In the genomic region with DNA sequence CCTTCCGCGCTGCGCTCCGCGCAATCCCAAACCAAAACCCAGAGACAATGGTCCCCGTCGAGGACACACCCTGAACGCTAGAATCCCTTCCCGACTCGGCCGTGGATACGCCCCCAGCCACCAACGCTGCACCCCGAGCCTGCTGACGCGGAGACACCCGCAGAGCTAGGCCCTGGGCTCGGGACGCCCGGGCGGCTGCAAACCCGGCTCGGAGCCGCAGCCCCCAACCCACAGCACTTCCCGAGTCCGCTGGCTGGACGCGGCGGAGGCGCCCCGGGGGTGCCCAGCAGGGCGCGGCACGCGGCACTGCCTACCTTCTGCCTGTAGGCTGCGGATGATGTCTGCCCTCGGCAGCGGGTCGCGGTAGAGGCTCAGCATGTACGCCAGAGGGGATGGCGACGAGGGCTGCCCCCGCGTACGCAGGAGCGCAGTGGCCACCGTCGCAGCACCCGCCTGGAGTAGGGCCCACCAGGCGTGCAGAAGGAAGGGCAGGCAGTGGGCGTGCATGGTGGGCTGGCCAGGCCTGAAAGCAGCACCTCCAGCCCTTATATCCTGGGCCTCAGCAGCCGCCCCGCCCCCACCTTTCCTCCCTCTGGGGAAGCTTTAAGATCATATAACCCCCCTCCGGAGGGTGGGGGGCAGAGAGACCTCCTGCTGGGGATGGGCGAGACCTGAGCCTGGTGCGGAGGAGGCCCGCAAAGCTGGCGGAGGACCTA, we compare ENCODE assay signal across 1 cellular context.
TF ChIP-seq lines count a peak whose summit lies in the region.

Gene NODAL, minus strand, starts transcription at position 521 of the 716 bp plus-strand sequence. Its CDS starts 14 bp downstream, at position 507.

TF ChIP-seq in WTC11, 78 proteins besides CTCF, POLR2A, EP300 and RAD21 (continued from another document and continues in another):
- TF ChIP-seq, protein P1, sequence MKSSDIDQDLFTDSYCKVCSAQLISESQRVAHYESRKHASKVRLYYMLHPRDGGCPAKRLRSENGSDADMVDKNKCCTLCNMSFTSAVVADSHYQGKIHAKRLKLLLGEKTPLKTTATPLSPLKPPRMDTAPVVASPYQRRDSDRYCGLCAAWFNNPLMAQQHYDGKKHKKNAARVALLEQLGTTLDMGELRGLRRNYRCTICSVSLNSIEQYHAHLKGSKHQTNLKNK (CRISPR knock-in tag; IDR thresholded peaks at IDR 0.05) = no peak
- TF ChIP-seq ZNF416 (CRISPR knock-in tag; IDR thresholded peaks at IDR 0.05) (no peak), CREM (CRISPR knock-in tag; IDR thresholded peaks at IDR 0.05) (0 out of 2 replicates have a peak, but pooled peaks have one; percentile 55), ZNF121 (CRISPR knock-in tag; IDR thresholded peaks at IDR 0.05) (0 out of 2 replicates have a peak, but pooled peaks have one; percentile 13), SP1 (CRISPR knock-in tag; conservative IDR thresholded peaks at IDR 0.05) (no peak), TP53 (CRISPR knock-in tag; IDR thresholded peaks at IDR 0.05) (peak; percentile 39; the same call in 1 of the 2 replicates), IRF1 (CRISPR knock-in tag; IDR thresholded peaks at IDR 0.05) (peak; percentile 79; the same call in 1 of the 2 replicates), NFYB (CRISPR knock-in tag; conservative IDR thresholded peaks at IDR 0.05; ENCODE audit: low read depth) (no peak), E2F4 (CRISPR knock-in tag; IDR thresholded peaks at IDR 0.05; ENCODE audit: borderline replicate concordance, low read depth) (no peak), RELA (CRISPR knock-in tag; IDR thresholded peaks at IDR 0.05; ENCODE audit: borderline replicate concordance) (peak; percentile 43; the same call in 1 of the 2 replicates), ZBTB21 (CRISPR knock-in tag; IDR thresholded peaks at IDR 0.05; ENCODE audit: borderline replicate concordance) (0 out of 2 replicates have a peak, but pooled peaks have one; percentile 18), NR2C2 (CRISPR knock-in tag; IDR thresholded peaks at IDR 0.05) (0 out of 2 replicates have a peak, but pooled peaks have one; percentile 45), ZNF219 (CRISPR knock-in tag; IDR thresholded peaks at IDR 0.05; ENCODE audit: borderline replicate concordance) (peak; percentile 53; the same call in 1 of the 2 replicates), EMX1 (CRISPR knock-in tag; IDR thresholded peaks at IDR 0.05) (no peak), FOXK1 (CRISPR knock-in tag; IDR thresholded peaks at IDR 0.05) (peak; percentile 72), ZNF512 (CRISPR knock-in tag; IDR thresholded peaks at IDR 0.05; ENCODE audit: borderline replicate concordance) (no peak), ZNF423 (CRISPR knock-in tag; IDR thresholded peaks at IDR 0.05) (peak; percentile 95), MYBL2 (CRISPR knock-in tag; IDR thresholded peaks at IDR 0.05) (peak; percentile 23; the same call in 1 of the 2 replicates), ZNF263 (CRISPR knock-in tag; IDR thresholded peaks at IDR 0.05; ENCODE audit: low read depth) (no peak), ESRRA (CRISPR knock-in tag; IDR thresholded peaks at IDR 0.05; ENCODE audit: borderline replicate concordance) (no peak), ATF1 (CRISPR knock-in tag; IDR thresholded peaks at IDR 0.05) (0 out of 2 replicates have a peak, but pooled peaks have one; percentile 44), FOXJ3 (CRISPR knock-in tag; IDR thresholded peaks at IDR 0.05; ENCODE audit: borderline replicate concordance) (no peak), AFF4 (CRISPR knock-in tag; IDR thresholded peaks at IDR 0.05; ENCODE audit: borderline replicate concordance) (no peak), PREB (CRISPR knock-in tag; IDR thresholded peaks at IDR 0.05; ENCODE audit: borderline replicate concordance) (no peak)
- TF ChIP-seq, protein P2, sequence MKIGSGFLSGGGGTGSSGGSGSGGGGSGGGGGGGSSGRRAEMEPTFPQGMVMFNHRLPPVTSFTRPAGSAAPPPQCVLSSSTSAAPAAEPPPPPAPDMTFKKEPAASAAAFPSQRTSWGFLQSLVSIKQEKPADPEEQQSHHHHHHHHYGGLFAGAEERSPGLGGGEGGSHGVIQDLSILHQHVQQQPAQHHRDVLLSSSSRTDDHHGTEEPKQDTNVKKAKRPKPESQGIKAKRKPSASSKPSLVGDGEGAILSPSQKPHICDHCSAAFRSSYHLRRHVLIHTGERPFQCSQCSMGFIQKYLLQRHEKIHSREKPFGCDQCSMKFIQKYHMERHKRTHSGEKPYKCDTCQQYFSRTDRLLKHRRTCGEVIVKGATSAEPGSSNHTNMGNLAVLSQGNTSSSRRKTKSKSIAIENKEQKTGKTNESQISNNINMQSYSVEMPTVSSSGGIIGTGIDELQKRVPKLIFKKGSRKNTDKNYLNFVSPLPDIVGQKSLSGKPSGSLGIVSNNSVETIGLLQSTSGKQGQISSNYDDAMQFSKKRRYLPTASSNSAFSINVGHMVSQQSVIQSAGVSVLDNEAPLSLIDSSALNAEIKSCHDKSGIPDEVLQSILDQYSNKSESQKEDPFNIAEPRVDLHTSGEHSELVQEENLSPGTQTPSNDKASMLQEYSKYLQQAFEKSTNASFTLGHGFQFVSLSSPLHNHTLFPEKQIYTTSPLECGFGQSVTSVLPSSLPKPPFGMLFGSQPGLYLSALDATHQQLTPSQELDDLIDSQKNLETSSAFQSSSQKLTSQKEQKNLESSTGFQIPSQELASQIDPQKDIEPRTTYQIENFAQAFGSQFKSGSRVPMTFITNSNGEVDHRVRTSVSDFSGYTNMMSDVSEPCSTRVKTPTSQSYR (CRISPR knock-in tag; IDR thresholded peaks at IDR 0.05) = peak; percentile 74
- TF ChIP-seq, protein P3, sequence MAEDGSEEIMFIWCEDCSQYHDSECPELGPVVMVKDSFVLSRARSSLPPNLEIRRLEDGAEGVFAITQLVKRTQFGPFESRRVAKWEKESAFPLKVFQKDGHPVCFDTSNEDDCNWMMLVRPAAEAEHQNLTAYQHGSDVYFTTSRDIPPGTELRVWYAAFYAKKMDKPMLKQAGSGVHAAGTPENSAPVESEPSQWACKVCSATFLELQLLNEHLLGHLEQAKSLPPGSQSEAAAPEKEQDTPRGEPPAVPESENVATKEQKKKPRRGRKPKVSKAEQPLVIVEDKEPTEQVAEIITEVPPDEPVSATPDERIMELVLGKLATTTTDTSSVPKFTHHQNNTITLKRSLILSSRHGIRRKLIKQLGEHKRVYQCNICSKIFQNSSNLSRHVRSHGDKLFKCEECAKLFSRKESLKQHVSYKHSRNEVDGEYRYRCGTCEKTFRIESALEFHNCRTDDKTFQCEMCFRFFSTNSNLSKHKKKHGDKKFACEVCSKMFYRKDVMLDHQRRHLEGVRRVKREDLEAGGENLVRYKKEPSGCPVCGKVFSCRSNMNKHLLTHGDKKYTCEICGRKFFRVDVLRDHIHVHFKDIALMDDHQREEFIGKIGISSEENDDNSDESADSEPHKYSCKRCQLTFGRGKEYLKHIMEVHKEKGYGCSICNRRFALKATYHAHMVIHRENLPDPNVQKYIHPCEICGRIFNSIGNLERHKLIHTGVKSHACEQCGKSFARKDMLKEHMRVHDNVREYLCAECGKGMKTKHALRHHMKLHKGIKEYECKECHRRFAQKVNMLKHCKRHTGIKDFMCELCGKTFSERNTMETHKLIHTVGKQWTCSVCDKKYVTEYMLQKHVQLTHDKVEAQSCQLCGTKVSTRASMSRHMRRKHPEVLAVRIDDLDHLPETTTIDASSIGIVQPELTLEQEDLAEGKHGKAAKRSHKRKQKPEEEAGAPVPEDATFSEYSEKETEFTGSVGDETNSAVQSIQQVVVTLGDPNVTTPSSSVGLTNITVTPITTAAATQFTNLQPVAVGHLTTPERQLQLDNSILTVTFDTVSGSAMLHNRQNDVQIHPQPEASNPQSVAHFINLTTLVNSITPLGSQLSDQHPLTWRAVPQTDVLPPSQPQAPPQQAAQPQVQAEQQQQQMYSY (CRISPR knock-in tag; IDR thresholded peaks at IDR 0.05) = peak; percentile 60
- TF ChIP-seq, protein P4, sequence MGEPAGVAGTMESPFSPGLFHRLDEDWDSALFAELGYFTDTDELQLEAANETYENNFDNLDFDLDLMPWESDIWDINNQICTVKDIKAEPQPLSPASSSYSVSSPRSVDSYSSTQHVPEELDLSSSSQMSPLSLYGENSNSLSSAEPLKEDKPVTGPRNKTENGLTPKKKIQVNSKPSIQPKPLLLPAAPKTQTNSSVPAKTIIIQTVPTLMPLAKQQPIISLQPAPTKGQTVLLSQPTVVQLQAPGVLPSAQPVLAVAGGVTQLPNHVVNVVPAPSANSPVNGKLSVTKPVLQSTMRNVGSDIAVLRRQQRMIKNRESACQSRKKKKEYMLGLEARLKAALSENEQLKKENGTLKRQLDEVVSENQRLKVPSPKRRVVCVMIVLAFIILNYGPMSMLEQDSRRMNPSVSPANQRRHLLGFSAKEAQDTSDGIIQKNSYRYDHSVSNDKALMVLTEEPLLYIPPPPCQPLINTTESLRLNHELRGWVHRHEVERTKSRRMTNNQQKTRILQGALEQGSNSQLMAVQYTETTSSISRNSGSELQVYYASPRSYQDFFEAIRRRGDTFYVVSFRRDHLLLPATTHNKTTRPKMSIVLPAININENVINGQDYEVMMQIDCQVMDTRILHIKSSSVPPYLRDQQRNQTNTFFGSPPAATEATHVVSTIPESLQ (CRISPR knock-in tag; IDR thresholded peaks at IDR 0.05) = no peak
